Comparison of ENCODE assay signal across 18 cellular contexts in genomic region chr5:125551246-125551645, GRCh38.
"Had no signal": no experiment of that assay in that cellular context is flagged by ENCODE, and none has a peak within 500 bp of the region (broad histone marks: within the 10 kb centered on the region; RNA-seq: fewer than 3 reads in every experiment).

No MANE protein-coding gene starts in this region.

- H3K27ac ChIP-seq: adrenal gland, body of pancreas, esophagus squamous epithelium, left lung, parathyroid adenoma, thyroid gland, VCaP had no signal

- H3K9ac ChIP-seq: parathyroid adenoma had no signal

- DNase-seq: activated CD4-positive, alpha-beta T cell treated with anti-CD3 and anti-CD28 coated beads, Interleukin-2, amount 50 U/mL, for 48 hours; activated CD8-positive, alpha-beta memory T cell treated with anti-CD3 and anti-CD28 coated beads, Interleukin-2, amount 10 ng/mL, durations not matched to agents 7 days and 5 days; activated naive CD4-positive, alpha-beta T cell treated with anti-CD3 and anti-CD28 coated beads, Interleukin-2, amount 50 U/mL, for 16 hours; activated T-cell treated with anti-CD3 and anti-CD28 coated beads, Interleukin-2, amount 50 U/mL, for 1 hour; adrenal gland; body of pancreas; cortex of kidney; effector CD4-positive, alpha-beta T cell; esophagus squamous epithelium; kidney; left lung; naive thymus-derived CD4-positive, alpha-beta T cell; stimulated activated CD4-positive, alpha-beta T cell treated with anti-CD3 and anti-CD28 coated beads, Interleukin-2, amount 100 ng/mL, for 48 hours; stimulated activated naive B cell treated with anti-CD40 and anti-IgM and Interleukin-4, amounts not matched to agents 10 μg/mL and 1 μg/mL and 100 μg/mL, for 72 hours; thyroid gland had no signal

- H3K4me1 ChIP-seq: adrenal gland, body of pancreas, parathyroid adenoma had no signal

- H2AFZ ChIP-seq: parathyroid adenoma had no signal

- ATAC-seq: activated CD8-positive, alpha-beta memory T cell treated with anti-CD3 and anti-CD28 coated beads, Interleukin-2, amount 10 ng/mL, durations not matched to agents 7 days and 5 days; body of pancreas; left lung; naive thymus-derived CD4-positive, alpha-beta T cell; stimulated activated naive B cell treated with anti-CD40 and anti-IgM and Interleukin-4, amounts not matched to agents 10 μg/mL and 1 μg/mL and 100 μg/mL, for 72 hours had no signal

- H3K79me2 ChIP-seq: parathyroid adenoma had no signal

- H3K9me3 ChIP-seq: adrenal gland, body of pancreas, esophagus squamous epithelium, left lung, mucosa of descending colon, thyroid gland had no signal

- H3K4me3 ChIP-seq: adrenal gland, body of pancreas, esophagus squamous epithelium, left lung, mucosa of descending colon, thyroid gland had no signal

- H3K36me3 ChIP-seq: adrenal gland, esophagus squamous epithelium, left lung, thyroid gland had no signal

- H3K27me3 ChIP-seq: adrenal gland, body of pancreas, esophagus squamous epithelium, left lung, thyroid gland had no signal
